In genomic region chr5:174796711-174797192, GRCh38 we compare ENCODE assay signal across 30 cellular contexts.
"Had no signal": no experiment of that assay in that cellular context is flagged by ENCODE, and none has a peak within 500 bp of the region (broad histone marks: within the 10 kb centered on the region; RNA-seq: fewer than 3 reads in every experiment).

No MANE protein-coding gene starts in this region.

- ATAC-seq: activated CD4-positive, alpha-beta T cell treated with anti-CD3 and anti-CD28 coated beads for 36 hours; activated CD4-positive, CD25-positive, alpha-beta regulatory T cell treated with anti-CD3 and anti-CD28 coated beads, Interleukin-2, amount 50 U/mL, for 24 hours; activated CD8-positive, alpha-beta memory T cell treated with anti-CD3 and anti-CD28 coated beads, Interleukin-2, amount 10 ng/mL, durations not matched to agents 7 days and 5 days; activated CD8-positive, alpha-beta T cell treated with anti-CD3 and anti-CD28 coated beads, Interleukin-2, amount 10 ng/mL, durations not matched to agents 7 days and 5 days; activated naive CD8-positive, alpha-beta T cell treated with anti-CD3 and anti-CD28 coated beads, Interleukin-2, amount 50 U/mL, for 24 hours; body of pancreas; gastroesophageal sphincter had no signal

- FAIRE-seq: colon, endometrium, endothelial cell of umbilical vein had no signal

- DNase-seq: activated B cell treated with CpG ODN at 0.5 μM for 24 hours; activated CD4-positive, alpha-beta memory T cell treated with anti-CD3 and anti-CD28 coated beads for 36 hours; activated CD4-positive, alpha-beta T cell treated with anti-CD3 and anti-CD28 coated beads for 36 hours; activated CD4-positive, alpha-beta T cell treated with anti-CD3 and anti-CD28 coated beads, Interleukin-2, amount 10 ng/mL, durations not matched to agents 24 days and 14 days; activated CD8-positive, alpha-beta memory T cell treated with anti-CD3 and anti-CD28 coated beads, Interleukin-2, amount 10 ng/mL, durations not matched to agents 7 days and 5 days; activated CD8-positive, alpha-beta memory T cell treated with anti-CD3 and anti-CD28 coated beads, Interleukin-2, amount 50 U/mL, for 4 hours; activated CD8-positive, alpha-beta T cell treated with anti-CD3 and anti-CD28 coated beads, Interleukin-2, amount 10 ng/mL, durations not matched to agents 7 days and 5 days; activated effector memory CD4-positive, alpha-beta T cell treated with anti-CD3 and anti-CD28 coated beads, Interleukin-2, amount 50 U/mL, for 16 hours; activated naive CD4-positive, alpha-beta T cell treated with anti-CD3 and anti-CD28 coated beads for 36 hours; activated naive CD8-positive, alpha-beta T cell treated with anti-CD3 and anti-CD28 coated beads for 36 hours; activated naive CD8-positive, alpha-beta T cell treated with anti-CD3 and anti-CD28 coated beads, Interleukin-2, amount 50 U/mL, for 24 hours; activated T-cell treated with anti-CD3 and anti-CD28 coated beads, Interleukin-2, amount 50 U/mL, for 1 hour; activated T-cell treated with anti-CD3 and anti-CD28 coated beads, Interleukin-2, amount 50 U/mL, for 48 hours; adrenal gland; amygdala; aorta; body of pancreas; caudate nucleus; cortex of kidney; dermis blood vessel endothelial cell; effector CD8-positive, alpha-beta T cell; esophagus squamous epithelium; foreskin melanocyte; T-helper 9 cell; WERI-Rb-1 had no signal
